8 cellular contexts compared by ENCODE assay signal in the genomic region with DNA sequence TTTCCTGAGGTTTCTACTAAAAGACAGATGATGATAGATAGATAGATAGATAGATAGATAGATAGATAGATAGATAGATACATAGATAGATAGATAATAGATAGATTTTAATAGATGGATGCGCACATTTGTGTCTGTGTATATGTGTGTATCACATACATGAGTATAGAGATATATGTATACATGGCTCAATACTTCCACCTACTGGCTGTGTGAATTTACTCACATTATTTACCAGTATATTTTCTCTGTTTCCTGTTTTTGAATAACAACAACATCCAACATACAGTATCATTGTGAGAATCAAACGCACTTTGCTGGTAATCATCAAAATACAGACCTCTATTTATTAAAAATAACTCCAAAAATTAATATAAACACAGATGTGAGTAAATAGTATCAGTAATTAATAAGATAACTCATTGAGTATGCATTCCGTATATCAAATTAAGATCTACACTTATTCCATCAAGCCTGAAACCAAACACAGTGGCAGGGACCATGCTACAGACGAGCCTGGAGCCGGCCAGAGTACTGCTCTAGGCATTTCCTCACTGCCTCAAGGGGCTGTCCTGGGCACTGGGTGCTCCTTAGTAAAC.
DNase-seq lines count a peak whose midpoint lies in the region; ATAC-seq and TF ChIP-seq lines count a peak whose summit lies in the region.

No MANE protein-coding gene starts in this region.

- TF ChIP-seq CTCF in brain (conservative IDR thresholded peaks at IDR 0.05) (peak; percentile 76 to 88), left lung (IDR thresholded peaks at IDR 0.05) (peak; percentile 18 to 38)

- no peak overlapping the region for H3K4me3 Mint-ChIP-seq in activated CD4-positive, alpha-beta T cell treated with anti-CD3 and anti-CD28 coated beads, Interleukin-2, amount 10 ng/mL, durations not matched to agents 7 days and 5 days
- H3K4me3 Mint-ChIP-seq in brain: no peak overlapping the region

- peak; percentile 79 for ATAC-seq in HG03159 (IDR thresholded peaks at IDR 0.05; ENCODE audit: unreplicated experiment)
- ATAC-seq in left lung: peak; percentile 79
- no peak for ATAC-seq in HG03045 (IDR thresholded peaks at IDR 0.05; ENCODE audit: unreplicated experiment)

- H3K27me3 ChIP-seq in left lung: no peaks in the 10 kb centered on the region

- no peak overlapping the region for H3K4me3 ChIP-seq in left lung

- H3K4me1 ChIP-seq in left lung: no peaks in the 10 kb centered on the region

- no peaks in the 10 kb centered on the region for H3K9me3 Mint-ChIP-seq in activated CD4-positive, alpha-beta T cell treated with anti-CD3 and anti-CD28 coated beads, Interleukin-2, amount 10 ng/mL, durations not matched to agents 7 days and 5 days
- peaks cover 0 to 17% (median 9%) of the 10 kb centered on the region in 5 experiments for H3K9me3 Mint-ChIP-seq in brain

- H3K9me3 ChIP-seq in left lung: no peaks in the 10 kb centered on the region

- DNase-seq in activated CD4-positive, alpha-beta T cell treated with anti-CD3 and anti-CD28 coated beads, Interleukin-2, amount 10 ng/mL, durations not matched to agents 7 days and 5 days: peak; percentile 11
- no peak for DNase-seq in activated CD4-positive, alpha-beta T cell treated with anti-CD3 and anti-CD28 coated beads, Interleukin-2, amount 50 U/mL, for 1 hour
- peak; percentile 47 for DNase-seq in NCI-H345 treated with DMSO at 0.1 percent for 48 hours (lab: John Stamatoyannopoulos, UW; ENCODE audit: unreplicated experiment)
- no peak for DNase-seq in left lung
- no peak for DNase-seq in GM19240 (ENCODE audit: insufficient read length, low spot score)

- H3K27ac ChIP-seq in left lung: no peak overlapping the region

- POLR2A ChIA-PET in activated CD4-positive, alpha-beta T cell treated with anti-CD3 and anti-CD28 coated beads, Interleukin-2, amount 10 ng/mL, durations not matched to agents 7 days and 5 days (lab: Charles Lee): no interaction called here

- H3K36me3 Mint-ChIP-seq in activated CD4-positive, alpha-beta T cell treated with anti-CD3 and anti-CD28 coated beads, Interleukin-2, amount 10 ng/mL, durations not matched to agents 7 days and 5 days (ENCODE audit: low read depth): no peaks in the 10 kb centered on the region
- H3K36me3 Mint-ChIP-seq in brain: peaks cover 3% of the 10 kb centered on the region

- intact Hi-C loops in left lung (cut with DNase I): no loop called here

- CTCF ChIA-PET in activated CD4-positive, alpha-beta T cell treated with anti-CD3 and anti-CD28 coated beads, Interleukin-2, amount 10 ng/mL, durations not matched to agents 7 days and 5 days (lab: Charles Lee): no interaction called here

- no peak overlapping the region for H3K27ac Mint-ChIP-seq in activated CD4-positive, alpha-beta T cell treated with anti-CD3 and anti-CD28 coated beads, Interleukin-2, amount 10 ng/mL, durations not matched to agents 7 days and 5 days
- peak overlapping the region in 3 of 5 experiments; percentile 31 to 45 (median 32) for H3K27ac Mint-ChIP-seq in brain

- H3K4me1 Mint-ChIP-seq in activated CD4-positive, alpha-beta T cell treated with anti-CD3 and anti-CD28 coated beads, Interleukin-2, amount 10 ng/mL, durations not matched to agents 7 days and 5 days: no peaks in the 10 kb centered on the region
- peaks cover 3% of the 10 kb centered on the region for H3K4me1 Mint-ChIP-seq in brain

- no peaks in the 10 kb centered on the region for H3K27me3 Mint-ChIP-seq in activated CD4-positive, alpha-beta T cell treated with anti-CD3 and anti-CD28 coated beads, Interleukin-2, amount 10 ng/mL, durations not matched to agents 7 days and 5 days
- H3K27me3 Mint-ChIP-seq in brain: no peaks in the 10 kb centered on the region

- no peaks in the 10 kb centered on the region for H3K36me3 ChIP-seq in left lung

Comparison
In these comparisons a context has a peak if more than half of its experiments do, and no peak if none do; other contexts are left out.
1. DNase-seq: peak in activated CD4-positive, alpha-beta T cell treated with anti-CD3 and anti-CD28 coated beads, Interleukin-2, amount 10 ng/mL, durations not matched to agents 7 days and 5 days (single experiment) and NCI-H345 treated with DMSO at 0.1 percent for 48 hours (single experiment); none in activated CD4-positive, alpha-beta T cell treated with anti-CD3 and anti-CD28 coated beads, Interleukin-2, amount 50 U/mL, for 1 hour (single experiment), left lung (0 of 2) and GM19240 (single experiment).